Comparison of ENCODE assay signal across 9 cellular contexts in the genomic region with DNA sequence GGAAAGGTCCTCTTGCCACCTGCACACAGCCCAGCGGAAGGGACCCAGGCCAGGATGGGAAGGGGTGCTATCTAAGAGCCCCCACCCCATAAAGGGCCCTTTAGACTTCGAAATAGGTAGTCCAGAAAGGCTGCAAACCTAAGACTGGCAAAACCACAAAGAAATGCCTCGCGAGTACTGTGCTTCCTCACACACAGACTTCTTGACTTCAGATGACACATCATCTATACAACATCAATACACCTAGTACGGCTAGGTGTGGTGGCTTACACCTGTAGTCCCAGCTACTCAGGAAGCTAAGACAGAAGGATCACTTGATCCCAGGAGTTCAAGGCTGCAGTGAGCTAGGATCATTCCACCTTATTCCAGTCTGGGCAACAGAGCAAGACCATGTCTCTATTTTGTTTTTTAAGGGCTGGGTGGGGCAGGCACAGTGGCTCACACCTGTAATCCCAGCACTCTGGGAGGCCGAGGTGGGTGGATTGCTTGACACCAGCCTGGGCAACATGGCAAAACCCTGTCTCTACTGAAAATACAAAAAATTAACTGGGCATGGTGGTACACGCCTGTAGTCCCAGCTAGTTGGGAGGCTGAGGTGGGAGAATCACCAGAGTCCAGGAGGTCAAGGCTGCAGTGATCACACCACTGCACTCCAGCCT.
DNase-seq lines count a peak whose midpoint lies in the region; FAIRE-seq and TF ChIP-seq lines count a peak whose summit lies in the region.
"Had no signal": no experiment of that assay in that cellular context is flagged by ENCODE, and none has a peak within 500 bp of the region (broad histone marks: within the 10 kb centered on the region; RNA-seq: fewer than 3 reads in every experiment).

No MANE protein-coding gene starts in this region.

- H3K4ac ChIP-seq in trophoblast cell (ENCODE audit: low read depth, low read length): no peak overlapping the region

- H3K9me3 ChIP-seq in MM.1S (replicated peaks; ENCODE audit: insufficient read depth, low read length) (no peaks in the 10 kb centered on the region), trophoblast cell (ENCODE audit: insufficient read depth, low read depth, low read length) (peaks cover 3% of the 10 kb centered on the region)

- no peak overlapping the region for H4K8ac ChIP-seq in trophoblast cell (ENCODE audit: low read depth, low read length)

- no peak overlapping the region for H3K4me2 ChIP-seq in MM.1S (ENCODE audit: low read depth, low read length)
- peak overlapping the region; percentile 64 for H3K4me2 ChIP-seq in trophoblast cell (ENCODE audit: low read length)

- H3K27ac ChIP-seq in MM.1S (ENCODE audit: low read length): peak overlapping the region; percentile 48; the same call in 1 of the 2 replicates
- H3K27ac ChIP-seq in epithelial cell of prostate: peak overlapping the region; percentile 47
- H3K27ac ChIP-seq in trophoblast cell (ENCODE audit: low read depth, low read length): peak overlapping the region; percentile 98

- H3K9ac ChIP-seq in MM.1S (ENCODE audit: low read length) (no peak overlapping the region), trophoblast cell (ENCODE audit: low read length) (no peak overlapping the region)

- no peak for DNase-seq in D721Med (ENCODE audit: insufficient read length, low spot score)
- DNase-seq in MM.1S: no peak
- no peak for DNase-seq in epithelial cell of prostate (ENCODE audit: low read depth, low spot score)
- no peak for DNase-seq in trophoblast cell
- no peak for DNase-seq in C1 segment of cervical spinal cord (lab: John Stamatoyannopoulos, UW)
- no peak for DNase-seq in NCI-H1092 treated with DMSO at 0.1 percent for 48 hours (lab: John Stamatoyannopoulos, UW)
- no peak for DNase-seq in NCI-H1694 treated with DMSO at 0.1 percent for 48 hours (lab: John Stamatoyannopoulos, UW)
- DNase-seq in GF-D8 (lab: John Stamatoyannopoulos, UW): no peak
- DNase-seq: central memory CD4-positive, alpha-beta T cell had no signal

- H3K79me2 ChIP-seq in MM.1S (ENCODE audit: low read length): no peaks in the 10 kb centered on the region
- H3K79me2 ChIP-seq in trophoblast cell (ENCODE audit: control insufficient read depth, insufficient read depth, low read length, poor library complexity): peaks cover 1% of the 10 kb centered on the region

- TF ChIP-seq CTCF in D721Med (IDR thresholded peaks at IDR 0.05; ENCODE audit: insufficient read depth, missing control alignments): no peak
- TF ChIP-seq CTCF in MM.1S (IDR thresholded peaks at IDR 0.05; ENCODE audit: low read length): no peak

- no peak overlapping the region for H3K14ac ChIP-seq in trophoblast cell (ENCODE audit: low read length)

- no peak overlapping the region for H4K12ac ChIP-seq in trophoblast cell (ENCODE audit: low read depth, low read length)

- no peaks in the 10 kb centered on the region for H3K9me2 ChIP-seq in MM.1S (replicated peaks; ENCODE audit: insufficient read depth, low read length)

- H3K23ac ChIP-seq in trophoblast cell (ENCODE audit: low read length): no peak overlapping the region

- WGBS in trophoblast cell (ENCODE audit: extremely low coverage, insufficient coverage, insufficient read length): no CpG with 5 or more reads among the region's 7 CpGs

- peak overlapping the region; percentile 51 for H2BK12ac ChIP-seq in trophoblast cell (ENCODE audit: low read length)

- H3K79me1 ChIP-seq in trophoblast cell (ENCODE audit: low read length): peaks cover 20% of the 10 kb centered on the region

- no peaks in the 10 kb centered on the region for H3K27me3 ChIP-seq in MM.1S (replicated peaks; ENCODE audit: insufficient read depth, low read length)
- H3K27me3 ChIP-seq in trophoblast cell (ENCODE audit: insufficient read depth, low read length): no peaks in the 10 kb centered on the region

- H4K91ac ChIP-seq in trophoblast cell (ENCODE audit: low read depth, low read length): peak overlapping the region; percentile 8

- H2AK5ac ChIP-seq in trophoblast cell (ENCODE audit: low read length): no peak overlapping the region

- H3K36me3 ChIP-seq in MM.1S (replicated peaks; ENCODE audit: insufficient read depth, low read length) (peaks cover 12% of the 10 kb centered on the region), trophoblast cell (ENCODE audit: control insufficient read depth in 1 of 2, insufficient read depth in 2 of 2, low read length in 2 of 2) (no peaks in the 10 kb centered on the region)

- H4K20me1 ChIP-seq in MM.1S (ENCODE audit: insufficient read depth, low read length): no peaks in the 10 kb centered on the region

- FAIRE-seq in D721Med (lab: Jason Lieb, UNC): peak; percentile 87

- H3K18ac ChIP-seq in trophoblast cell (ENCODE audit: low read length): peak overlapping the region; percentile 27

- H2BK120ac ChIP-seq in trophoblast cell (ENCODE audit: insufficient read depth, low read length, poor library complexity): peak overlapping the region; percentile 40

- peak overlapping the region; percentile 43 for H2BK5ac ChIP-seq in trophoblast cell (ENCODE audit: low read depth, low read length, poor library complexity)

- H3F3A ChIP-seq in MM.1S (ENCODE audit: insufficient read depth, low read length): peaks cover 35% of the 10 kb centered on the region

- H3K4me1 ChIP-seq in MM.1S (ENCODE audit: low read length): peaks cover 26% of the 10 kb centered on the region
- H3K4me1 ChIP-seq in trophoblast cell (ENCODE audit: control insufficient read depth in 1 of 2, insufficient read depth in 2 of 2, low read length in 2 of 2): peaks cover 30 to 32% of the 10 kb centered on the region in 2 experiments

- no peak overlapping the region for H2AFZ ChIP-seq in MM.1S (ENCODE audit: low read length)
- H2AFZ ChIP-seq in trophoblast cell (ENCODE audit: insufficient read depth, low read length, poor library complexity): no peak overlapping the region

- H3K4me3 ChIP-seq in MM.1S (ENCODE audit: low read length): no peak overlapping the region
- no peak overlapping the region for H3K4me3 ChIP-seq in trophoblast cell (ENCODE audit: low read depth, low read length)

Comparison
In these comparisons a context has a peak if more than half of its experiments do, and no peak if none do; other contexts are left out.
1. H3K27ac ChIP-seq: peak in every context shown above with its lines; median percentile 98 in trophoblast cell; 48 in MM.1S; 47 in epithelial cell of prostate.